25 cellular contexts compared by ENCODE assay signal in the genomic region with DNA sequence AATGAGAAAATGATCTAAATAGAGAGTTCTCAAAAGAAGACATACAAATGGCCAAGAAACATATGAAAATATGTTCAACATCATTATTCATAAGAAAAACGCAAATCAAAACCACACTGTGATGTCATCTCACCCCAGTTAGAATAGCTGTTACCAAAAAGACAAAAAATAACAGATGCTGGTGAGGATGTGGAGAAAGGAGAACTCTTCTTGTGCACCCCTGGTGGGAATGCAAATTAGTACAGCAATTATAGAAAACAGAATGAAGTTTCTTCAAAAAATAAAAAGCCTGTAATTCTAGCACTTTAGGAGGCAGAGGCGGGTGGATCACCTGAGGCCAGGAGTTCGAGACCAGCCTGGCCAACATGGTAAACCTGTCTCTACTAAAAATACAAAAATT.
A peak's percentile ranks its signal among the peaks of the same experiment; 100 is the strongest.
DNase-seq lines count a peak whose midpoint lies in the region; TF ChIP-seq lines count a peak whose summit lies in the region.
"Had no signal": no experiment of that assay in that cellular context is flagged by ENCODE, and none has a peak within 500 bp of the region (broad histone marks: within the 10 kb centered on the region; RNA-seq: fewer than 3 reads in every experiment).

No MANE protein-coding gene starts in this region.

- H3K27me3 Mint-ChIP-seq in osteocyte (ENCODE audit: unreplicated experiment) = no peaks in the 10 kb centered on the region

- H3K36me3 Mint-ChIP-seq in osteocyte (ENCODE audit: unreplicated experiment) = no peaks in the 10 kb centered on the region
- H3K36me3 Mint-ChIP-seq: activated naive CD4-positive, alpha-beta T cell treated with anti-CD3 and anti-CD28 coated beads, Interleukin-2, amount 10 ng/mL, durations not matched to agents 7 days and 5 days; stimulated activated memory B cell treated with anti-CD40 and anti-IgM and Interleukin-4, amounts not matched to agents 10 μg/mL and 1 μg/mL and 100 μg/mL, for 72 hours had no signal

- no peak overlapping the region for H3K4me3 ChIP-seq in fibroblast of villous mesenchyme (ENCODE audit: low read depth, low read length)
- H3K4me3 ChIP-seq: dorsolateral prefrontal cortex, gastrocnemius medialis, lower lobe of right lung, SJSA1, skin epidermis had no signal

- peaks cover 10% of the 10 kb centered on the region for H3K4me1 Mint-ChIP-seq in osteocyte (ENCODE audit: unreplicated experiment)
- H3K4me1 Mint-ChIP-seq: activated naive CD4-positive, alpha-beta T cell treated with anti-CD3 and anti-CD28 coated beads, Interleukin-2, amount 10 ng/mL, durations not matched to agents 7 days and 5 days; stimulated activated memory B cell treated with anti-CD40 and anti-IgM and Interleukin-4, amounts not matched to agents 10 μg/mL and 1 μg/mL and 100 μg/mL, for 72 hours had no signal

- H3K4me3 Mint-ChIP-seq in osteocyte (ENCODE audit: unreplicated experiment) = no peak overlapping the region
- H3K4me3 Mint-ChIP-seq: activated naive CD4-positive, alpha-beta T cell treated with anti-CD3 and anti-CD28 coated beads, Interleukin-2, amount 10 ng/mL, durations not matched to agents 7 days and 5 days; activated T-cell treated with anti-CD3 and anti-CD28 coated beads, Interleukin-2, amount 50 U/mL, for 72 hours; HFFc6; stimulated activated memory B cell treated with anti-CD40 and anti-IgM and Interleukin-4, amounts not matched to agents 10 μg/mL and 1 μg/mL and 100 μg/mL, for 72 hours had no signal

- TF ChIP-seq CTCF in GM12872 (IDR thresholded peaks at IDR 0.05; ENCODE audit: insufficient read depth, low read depth, low read length) = peak; percentile 33; the same call in 2 of the 3 replicates
- TF ChIP-seq CTCF in fibroblast of villous mesenchyme (IDR thresholded peaks at IDR 0.05; ENCODE audit: insufficient read depth, low read depth, low read length) = peak; percentile 4
- TF ChIP-seq CTCF in osteocyte (IDR thresholded peaks at IDR 0.05) = no peak

- CTCF ChIA-PET in HEK293T (lab: Yijun Ruan, JAX) = no interaction called here

- no peaks in the 10 kb centered on the region for H3K9me3 Mint-ChIP-seq in osteocyte (ENCODE audit: unreplicated experiment)
- H3K9me3 Mint-ChIP-seq: activated naive CD4-positive, alpha-beta T cell treated with anti-CD3 and anti-CD28 coated beads, Interleukin-2, amount 10 ng/mL, durations not matched to agents 7 days and 5 days; activated T-cell treated with anti-CD3 and anti-CD28 coated beads, Interleukin-2, amount 50 U/mL, for 72 hours; HFFc6; stimulated activated memory B cell treated with anti-CD40 and anti-IgM and Interleukin-4, amounts not matched to agents 10 μg/mL and 1 μg/mL and 100 μg/mL, for 72 hours had no signal

- POLR2A ChIA-PET in HEK293T (lab: Yijun Ruan, JAX) = no interaction called here

- DNase-seq in HCEC 1CT = peak; percentile 41
- peak; percentile 37 for DNase-seq in NCI-H69 (lab: John Stamatoyannopoulos, UW)
- DNase-seq in fibroblast of villous mesenchyme (ENCODE audit: low read depth) = no peak
- DNase-seq in SW480 (ENCODE audit: low spot score) = no peak
- DNase-seq in ACHN = no peak
- DNase-seq in osteocyte (ENCODE audit: extremely low spot score, unreplicated experiment) = no peak
- DNase-seq in HEK293T (ENCODE audit: extremely low spot score) = no peak
- DNase-seq: activated CD4-positive, alpha-beta T cell treated with anti-CD3 and anti-CD28 coated beads for 4 hours; activated naive CD4-positive, alpha-beta T cell treated with anti-CD3 and anti-CD28 coated beads, Interleukin-2, amount 10 ng/mL, durations not matched to agents 7 days and 5 days; activated T-cell treated with anti-CD3 and anti-CD28 coated beads, Interleukin-2, amount 50 U/mL, for 72 hours; amygdala; caudate nucleus; dorsolateral prefrontal cortex; gastrocnemius medialis; GDM1; HFFc6; lower lobe of right lung; NCI-H1417 treated with DMSO at 0.1 percent for 48 hours; NCI-H2107; stimulated activated CD4-positive, alpha-beta T cell treated with anti-CD3 and anti-CD28 coated beads, Interleukin-2, amount 100 ng/mL, for 24 hours; T-helper 2 cell had no signal

- in situ Hi-C loops in ACHN (cut with HindIII; ENCODE audit: low pct_ligation_motif_present, low pct_unique_long_range_greater_than_20kb, low sequenced_read_pairs) = no loop called here

- no peak overlapping the region for H3K27ac Mint-ChIP-seq in osteocyte (ENCODE audit: unreplicated experiment)
- H3K27ac Mint-ChIP-seq: activated naive CD4-positive, alpha-beta T cell treated with anti-CD3 and anti-CD28 coated beads, Interleukin-2, amount 10 ng/mL, durations not matched to agents 7 days and 5 days; activated T-cell treated with anti-CD3 and anti-CD28 coated beads, Interleukin-2, amount 50 U/mL, for 72 hours; HFFc6; stimulated activated memory B cell treated with anti-CD40 and anti-IgM and Interleukin-4, amounts not matched to agents 10 μg/mL and 1 μg/mL and 100 μg/mL, for 72 hours had no signal

TF ChIP-seq in HEK293T, 16 proteins besides CTCF, POLR2A, EP300 and RAD21:
- TF ChIP-seq, protein P1, sequence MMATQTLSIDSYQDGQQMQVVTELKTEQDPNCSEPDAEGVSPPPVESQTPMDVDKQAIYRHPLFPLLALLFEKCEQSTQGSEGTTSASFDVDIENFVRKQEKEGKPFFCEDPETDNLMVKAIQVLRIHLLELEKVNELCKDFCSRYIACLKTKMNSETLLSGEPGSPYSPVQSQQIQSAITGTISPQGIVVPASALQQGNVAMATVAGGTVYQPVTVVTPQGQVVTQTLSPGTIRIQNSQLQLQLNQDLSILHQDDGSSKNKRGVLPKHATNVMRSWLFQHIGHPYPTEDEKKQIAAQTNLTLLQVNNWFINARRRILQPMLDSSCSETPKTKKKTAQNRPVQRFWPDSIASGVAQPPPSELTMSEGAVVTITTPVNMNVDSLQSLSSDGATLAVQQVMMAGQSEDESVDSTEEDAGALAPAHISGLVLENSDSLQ (IDR thresholded peaks at IDR 0.05) = no peak
- no peak for TF ChIP-seq L3MBTL2 (conservative IDR thresholded peaks at IDR 0.05)

Comparison
In these comparisons a context has a peak if more than half of its experiments do, and no peak if none do; other contexts are left out.
1. DNase-seq: peak in HCEC 1CT (single experiment) and NCI-H69 (single experiment); none in fibroblast of villous mesenchyme (single experiment), SW480 (single experiment), ACHN (single experiment), osteocyte (single experiment) and HEK293T (single experiment).